Comparison of ENCODE assay signal across 8 cellular contexts in genomic region chr1:110211503-110212164, GRCh38. TPM values are rescaled to one million over a fixed set of nuclear protein-coding genes. Genes with fewer than 3 reads are reported as not detected.
A peak's percentile ranks its signal among the peaks of the same experiment; 100 is the strongest.
DNase-seq lines count a peak whose midpoint lies in the region; ATAC-seq lines count a peak whose summit lies in the region.

No MANE protein-coding gene starts in this region.

- H3K4me3 ChIP-seq in iPS-15b (ENCODE audit: low read depth, low read length) = peak overlapping the region; percentile 89

- H3K36me3 ChIP-seq in iPS-15b (ENCODE audit: control insufficient read depth, insufficient read depth, low read length) = peaks cover 2% of the 10 kb centered on the region

- no peaks in the 10 kb centered on the region for H3K9me3 ChIP-seq in iPS-15b (ENCODE audit: control insufficient read depth, insufficient read depth, low read length)

- DNase-seq in NCI-H748 (lab: John Stamatoyannopoulos, UW; ENCODE audit: unreplicated experiment) = peak; percentile 61
- DNase-seq in NCI-H748 treated with DMSO at 0.1 percent for 48 hours (lab: John Stamatoyannopoulos, UW) = no peak
- peak; percentile 30 for DNase-seq in activated T-cell treated with anti-CD3 and anti-CD28 coated beads, Interleukin-2, amount 50 U/mL, for 4 hours
- DNase-seq in stimulated activated CD8-positive, alpha-beta memory T cell treated with anti-CD3 and anti-CD28 coated beads, Interleukin-4, amount 100 ng/mL, for 24 hours (ENCODE audit: low read depth) = peak; percentile 21
- DNase-seq in hepatic stellate cell (ENCODE audit: low spot score) = no peak
- DNase-seq in NCI-H2081 (lab: John Stamatoyannopoulos, UW) = no peak

- H3K4me1 ChIP-seq in iPS-15b (ENCODE audit: control insufficient read depth, insufficient read depth, low read length) = peaks cover 12% of the 10 kb centered on the region

- peaks cover 3% of the 10 kb centered on the region for H3K27me3 Mint-ChIP-seq in activated T-cell treated with anti-CD3 and anti-CD28 coated beads, Interleukin-2, amount 50 U/mL, for 4 hours (ENCODE audit: low read depth)

- peak in 1 of 2 donors; percentile 1 for ATAC-seq in activated T-cell treated with anti-CD3 and anti-CD28 coated beads, Interleukin-2, amount 50 U/mL, for 4 hours
- no peak for ATAC-seq in GM18907 (IDR thresholded peaks at IDR 0.05; ENCODE audit: unreplicated experiment)

- peak overlapping the region; percentile 54 for H3K9ac ChIP-seq in iPS-15b (ENCODE audit: low read depth, low read length)

- H3K4me1 Mint-ChIP-seq in activated T-cell treated with anti-CD3 and anti-CD28 coated beads, Interleukin-2, amount 50 U/mL, for 4 hours (ENCODE audit: low read depth) = peaks cover 43% of the 10 kb centered on the region

- peak overlapping the region; percentile 85 for H3K4me3 Mint-ChIP-seq in activated T-cell treated with anti-CD3 and anti-CD28 coated beads, Interleukin-2, amount 50 U/mL, for 4 hours

- H3K36me3 Mint-ChIP-seq in activated T-cell treated with anti-CD3 and anti-CD28 coated beads, Interleukin-2, amount 50 U/mL, for 4 hours (ENCODE audit: insufficient read depth) = no peaks in the 10 kb centered on the region

- H3K27me3 ChIP-seq in iPS-15b (ENCODE audit: control insufficient read depth, insufficient read depth, low read length) = peaks cover 21% of the 10 kb centered on the region

- no peaks in the 10 kb centered on the region for H3K9me3 Mint-ChIP-seq in activated T-cell treated with anti-CD3 and anti-CD28 coated beads, Interleukin-2, amount 50 U/mL, for 4 hours

RNA-seq across cellular contexts. Expression of gene KCNC4, which starts 1.5 kb away (rescaled TPM):
- total RNA-seq in activated T-cell treated with anti-CD3 and anti-CD28 coated beads, Interleukin-2, amount 50 U/mL, for 4 hours = 1 to 10 TPM; 6.4 to 8.1 (median 7.9) TPM

Comparison
In these comparisons a context has a peak if more than half of its experiments do, and no peak if none do; other contexts are left out.
1. DNase-seq: peak in NCI-H748 (single experiment), activated T-cell treated with anti-CD3 and anti-CD28 coated beads, Interleukin-2, amount 50 U/mL, for 4 hours (single experiment) and stimulated activated CD8-positive, alpha-beta memory T cell treated with anti-CD3 and anti-CD28 coated beads, Interleukin-4, amount 100 ng/mL, for 24 hours (single experiment); none in NCI-H748 treated with DMSO at 0.1 percent for 48 hours (single experiment), hepatic stellate cell (single experiment) and NCI-H2081 (0 of 2).